In the genomic region with DNA sequence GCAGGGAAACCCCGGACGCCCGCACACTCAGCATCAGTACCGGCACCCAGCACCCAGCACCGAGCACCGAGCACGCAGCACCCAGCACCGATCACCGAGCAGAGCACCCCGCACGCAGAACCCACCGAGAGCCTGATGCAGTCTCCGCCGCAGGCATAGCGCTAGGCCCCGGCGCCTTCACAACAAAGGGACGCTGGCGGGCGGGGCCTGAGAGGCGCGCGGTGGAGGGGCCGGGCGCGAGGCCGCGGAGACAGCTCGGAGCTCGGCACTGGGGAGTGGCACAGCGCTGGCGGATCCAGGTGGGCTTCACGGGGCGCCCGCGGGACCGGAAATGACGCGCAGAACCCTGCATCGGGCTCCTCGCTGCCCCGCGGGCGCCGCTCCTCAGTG, we compare ENCODE assay signal across 8 cellular contexts. TPM values are rescaled to one million over a fixed set of nuclear protein-coding genes. Genes with fewer than 3 reads are reported as not detected.
DNase-seq lines count a peak whose midpoint lies in the region; ATAC-seq, FAIRE-seq and TF ChIP-seq lines count a peak whose summit lies in the region.
"Not testable (repeated sequence)": the region's sequence is repeated elsewhere in the genome, so short reads cannot be mapped to it uniquely, and the experiment has no call there.

No MANE protein-coding gene starts in this region.

- H3K27ac Mint-ChIP-seq in activated CD4-positive, alpha-beta memory T cell treated with anti-CD3 and anti-CD28 coated beads for 36 hours: peak overlapping the region; percentile 89
- peak overlapping the region; percentile 89 for H3K27ac Mint-ChIP-seq in dendritic cell treated with granulocyte-macrophage colony-stimulating factor and Interleukin-4, amounts not matched to agents 40 ng/mL and 50 ng/mL, for 4 days

- H3K36me3 Mint-ChIP-seq in activated CD4-positive, alpha-beta memory T cell treated with anti-CD3 and anti-CD28 coated beads for 36 hours: not testable (repeated sequence)
- H3K36me3 Mint-ChIP-seq in dendritic cell treated with granulocyte-macrophage colony-stimulating factor and Interleukin-4, amounts not matched to agents 40 ng/mL and 50 ng/mL, for 4 days (ENCODE audit: low read depth): peaks cover 24% of the 10 kb centered on the region

- peak; percentile 70 for DNase-seq in A673 (ENCODE audit: low spot score)
- DNase-seq in HL-60 (ENCODE audit: low read depth in 1 of 2, low spot score in 1 of 2): peak; percentile 57 to 81
- DNase-seq in NCI-H82 (lab: John Stamatoyannopoulos, UW): peak; percentile 67
- peak; percentile 88 for DNase-seq in activated CD4-positive, alpha-beta memory T cell treated with anti-CD3 and anti-CD28 coated beads for 36 hours
- DNase-seq in small intestine: peak; percentile 59

- 0% methylated on average over 16 to 32 of the region's 45 CpGs for WGBS in small intestine, 3 donors

- BruUV-seq in A673 (replicated peaks; lab: Mats Ljungman, UMichigan): not testable (repeated sequence)

- H3K27ac ChIP-seq in A673 (ENCODE audit: low read depth, low read length, poor library complexity, severe bottlenecking) (peak overlapping the region; percentile 93), HL-60 (replicated peaks) (peak overlapping the region; percentile 92), layer of hippocampus (ENCODE audit: low read depth, low read length) (peak overlapping the region; percentile 90), small intestine (ENCODE audit: low read depth in 1 of 2, low read length in 1 of 2) (peak overlapping the region; percentile 41 to 80)

- POLR2A ChIA-PET in A673 (lab: Charles Lee; ENCODE audit: low non-redundant PET); activated CD4-positive, alpha-beta memory T cell treated with anti-CD3 and anti-CD28 coated beads for 36 hours (lab: Charles Lee): not testable (repeated sequence)

- intact Hi-C loops in A673 (cut with micrococcal nuclease; ENCODE audit: unreplicated experiment): loop anchor here (10.0 kb wide), 1 partner anchor 52 kb away; no protein-coding TSS in a partner anchor
- intact Hi-C loops in activated CD4-positive, alpha-beta memory T cell treated with anti-CD3 and anti-CD28 coated beads for 36 hours (cut with micrococcal nuclease); dendritic cell treated with granulocyte-macrophage colony-stimulating factor and Interleukin-4, amounts not matched to agents 40 ng/mL and 50 ng/mL, for 4 days (cut with micrococcal nuclease): not testable (repeated sequence)

- H3K4me1 ChIP-seq in A673 (ENCODE audit: insufficient read depth, low read length, poor library complexity, severe bottlenecking); small intestine (ENCODE audit: control insufficient read depth in 2 of 2, insufficient read depth in 1 of 2, low read depth in 1 of 2, low read length in 1 of 2): not testable (repeated sequence)

- FAIRE-seq in small intestine (lab: Jason Lieb, UNC): not testable (repeated sequence)

- H3K4me3 ChIP-seq in A673 (ENCODE audit: low read depth, low read length, poor library complexity, severe bottlenecking) (peak overlapping the region; percentile 46), HL-60 (replicated peaks; ENCODE audit: insufficient read depth, low read length) (peak overlapping the region; percentile 61), small intestine (ENCODE audit: low read depth in 1 of 2, low read length in 2 of 2) (peak overlapping the region in 1 of 2 donors; percentile 45)

- H3K36me3 ChIP-seq in A673 (ENCODE audit: insufficient read depth, low read length, poor library complexity, severe bottlenecking); small intestine (ENCODE audit: control insufficient read depth in 2 of 2, insufficient read depth in 2 of 2, low read length in 2 of 2): not testable (repeated sequence)

- H3K27me3 ChIP-seq in A673 (replicated peaks; ENCODE audit: insufficient read depth, low read depth, low read length, poor library complexity); HL-60 (ENCODE audit: insufficient read depth, poor library complexity, severe bottlenecking); layer of hippocampus (ENCODE audit: control insufficient read depth, insufficient read depth, low read length); small intestine (ENCODE audit: control insufficient read depth in 2 of 2, insufficient read depth in 2 of 2, low read length in 2 of 2): not testable (repeated sequence)

- peak overlapping the region; percentile 73 for H3K4me3 Mint-ChIP-seq in activated CD4-positive, alpha-beta memory T cell treated with anti-CD3 and anti-CD28 coated beads for 36 hours
- peak overlapping the region; percentile 79 for H3K4me3 Mint-ChIP-seq in dendritic cell treated with granulocyte-macrophage colony-stimulating factor and Interleukin-4, amounts not matched to agents 40 ng/mL and 50 ng/mL, for 4 days

- not testable (repeated sequence) for H3K4me1 Mint-ChIP-seq in activated CD4-positive, alpha-beta memory T cell treated with anti-CD3 and anti-CD28 coated beads for 36 hours (ENCODE audit: low read depth)
- H3K4me1 Mint-ChIP-seq in dendritic cell treated with granulocyte-macrophage colony-stimulating factor and Interleukin-4, amounts not matched to agents 40 ng/mL and 50 ng/mL, for 4 days (ENCODE audit: low read depth): peaks cover 14% of the 10 kb centered on the region

- not testable (repeated sequence) for TF ChIP-seq CTCF in A673 (conservative IDR thresholded peaks at IDR 0.05; ENCODE audit: low read depth, low read length); HL-60 (IDR thresholded peaks at IDR 0.05; ENCODE audit: insufficient read depth, low read length)

- not testable (repeated sequence) for H3K9me3 Mint-ChIP-seq in activated CD4-positive, alpha-beta memory T cell treated with anti-CD3 and anti-CD28 coated beads for 36 hours; dendritic cell treated with granulocyte-macrophage colony-stimulating factor and Interleukin-4, amounts not matched to agents 40 ng/mL and 50 ng/mL, for 4 days

- H3K27me3 Mint-ChIP-seq in activated CD4-positive, alpha-beta memory T cell treated with anti-CD3 and anti-CD28 coated beads for 36 hours; dendritic cell treated with granulocyte-macrophage colony-stimulating factor and Interleukin-4, amounts not matched to agents 40 ng/mL and 50 ng/mL, for 4 days: not testable (repeated sequence)

- not testable (repeated sequence) for H3K9me3 ChIP-seq in A673 (ENCODE audit: low read depth, low read length, poor library complexity, severe bottlenecking); small intestine (ENCODE audit: control insufficient read depth, low read depth)

- CTCF ChIA-PET in A673 (lab: Charles Lee); activated CD4-positive, alpha-beta memory T cell treated with anti-CD3 and anti-CD28 coated beads for 36 hours (lab: Charles Lee): not testable (repeated sequence)

- ATAC-seq in GM19328 (IDR thresholded peaks at IDR 0.05; ENCODE audit: unreplicated experiment): peak; percentile 34

RNA-seq across cellular contexts. Expression of gene SLC35E2B, which starts 0.3 kb away (rescaled TPM):
- 56.3 and 60.5 TPM in 2 replicates for total RNA-seq in A673 (2021)
- total RNA-seq in activated CD4-positive, alpha-beta memory T cell treated with anti-CD3 and anti-CD28 coated beads for 36 hours: 10 to 100 TPM; 29.0 to 30.1 TPM
- 10 to 100 TPM; 21.6 to 34.4 (median 33.5) TPM for polyA plus RNA-seq in small intestine

RNA-seq across cellular contexts. Expression of gene CDK11A, which starts 31.8 kb away (rescaled TPM):
- total RNA-seq in A673 (2021): 56.1 and 58.9 TPM in 2 replicates
- total RNA-seq in activated CD4-positive, alpha-beta memory T cell treated with anti-CD3 and anti-CD28 coated beads for 36 hours: 10 to 100 TPM; 44.5 to 49.1 TPM
- 100 to 1,000 TPM in 1 of 3 donors, 10 to 100 TPM in 2; 25.5 to 232 (median 71.3) TPM for polyA plus RNA-seq in small intestine

RNA-seq across cellular contexts. Expression of gene CDK11B, which starts 33.5 kb away (rescaled TPM):
- total RNA-seq in A673 (2021): 38.1 and 39.4 TPM in 2 replicates
- total RNA-seq in activated CD4-positive, alpha-beta memory T cell treated with anti-CD3 and anti-CD28 coated beads for 36 hours: 10 to 100 TPM; 32.4 to 36.9 TPM
- polyA plus RNA-seq in small intestine: 10 to 100 TPM; 32.0 to 61.7 (median 58.1) TPM
